In the genomic region with DNA sequence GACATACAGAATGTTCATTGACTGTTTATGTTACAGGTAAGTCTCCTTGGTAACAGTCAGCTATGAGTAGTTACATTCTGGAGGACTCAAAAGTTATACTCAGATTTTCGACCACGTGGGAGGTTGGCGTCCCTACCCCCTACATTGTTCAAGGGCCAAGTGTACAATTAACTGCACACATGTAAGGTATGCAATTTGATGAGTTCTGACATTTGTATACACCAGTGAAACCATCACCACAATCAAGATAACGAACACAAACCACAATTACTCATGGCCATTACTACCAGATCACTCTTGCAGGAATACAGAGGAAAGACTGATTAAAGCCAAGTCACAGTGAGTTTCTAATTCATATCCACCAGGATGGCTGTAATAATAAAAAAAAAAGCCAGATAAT, we compare ENCODE assay signal across 13 cellular contexts. TPM values are rescaled to one million over a fixed set of nuclear protein-coding genes. Genes with fewer than 3 reads are reported as not detected.
DNase-seq lines count a peak whose midpoint lies in the region; TF ChIP-seq lines count a peak whose summit lies in the region.
"Had no signal": no experiment of that assay in that cellular context is flagged by ENCODE, and none has a peak within 500 bp of the region (broad histone marks: within the 10 kb centered on the region; RNA-seq: fewer than 3 reads in every experiment).

No MANE protein-coding gene starts in this region.

- no peaks in the 10 kb centered on the region for H3K27me3 ChIP-seq in right atrium auricular region
- H3K27me3 ChIP-seq: upper lobe of right lung had no signal

- H3K9me3 ChIP-seq in right atrium auricular region = no peaks in the 10 kb centered on the region
- H3K9me3 ChIP-seq: psoas muscle, upper lobe of right lung had no signal

- no peak for TF ChIP-seq CTCF in right atrium auricular region (IDR thresholded peaks at IDR 0.05)

- H3K4me3 ChIP-seq in right atrium auricular region = no peak overlapping the region
- H3K4me3 ChIP-seq: psoas muscle, upper lobe of right lung had no signal

- peak; percentile 14 to 34 for DNase-seq in activated CD4-positive, alpha-beta T cell treated with anti-CD3 and anti-CD28 coated beads, Interleukin-2, amount 50 U/mL, for 48 hours
- no peak for DNase-seq in activated CD4-positive, alpha-beta T cell treated with anti-CD3 and anti-CD28 coated beads, Interleukin-2, amount 50 U/mL, for 4 hours
- DNase-seq in HT1080 (ENCODE audit: low read depth) = peak; percentile 56
- DNase-seq in amniotic epithelial cell (ENCODE audit: low read depth) = peak; percentile 92
- DNase-seq in non-pigmented ciliary epithelial cell (ENCODE audit: low read depth) = peak; percentile 58
- DNase-seq in pons (ENCODE audit: low spot score) = no peak
- no peak for DNase-seq in right atrium auricular region (ENCODE audit: low spot score)
- DNase-seq in NCI-H146 treated with DMSO at 0.1 percent for 48 hours (lab: John Stamatoyannopoulos, UW; ENCODE audit: unreplicated experiment) = no peak
- DNase-seq: aorta, GDM1, NCI-H2107, psoas muscle, upper lobe of right lung had no signal

- no peaks in the 10 kb centered on the region for H3K36me3 ChIP-seq in right atrium auricular region
- H3K36me3 ChIP-seq: upper lobe of right lung had no signal

- no peak overlapping the region for H3K27ac ChIP-seq in right atrium auricular region
- H3K27ac ChIP-seq: psoas muscle, upper lobe of right lung had no signal

- H3K4me1 ChIP-seq in right atrium auricular region = peaks cover 0 to 4% of the 10 kb centered on the region in 2 donors
- H3K4me1 ChIP-seq: psoas muscle, upper lobe of right lung had no signal

RNA-seq across cellular contexts. Expression of gene LDLRAD4, which starts 39.6 kb away (rescaled TPM):
- total RNA-seq in HT1080 (2014; rRNA removed; shearing (Covaris generic)) = not detected in 2 replicates
- polyA plus RNA-seq in HT1080 (2015; cell fraction: cytosol; rRNA removed) = 0.01 TPM in 1 of 2 replicates, not detected in the other
- polyA plus RNA-seq in HT1080 (2015; cell fraction: nucleus; rRNA removed) = not detected in 2 replicates
- total RNA-seq in right atrium auricular region = 10 to 100 TPM; 33.1 to 41.2 TPM

Comparison
In these comparisons a context has a peak if more than half of its experiments do, and no peak if none do; other contexts are left out.
1. DNase-seq: peak in activated CD4-positive, alpha-beta T cell treated with anti-CD3 and anti-CD28 coated beads, Interleukin-2, amount 50 U/mL, for 48 hours (2 of 2), HT1080 (single experiment), amniotic epithelial cell (single experiment) and non-pigmented ciliary epithelial cell (single experiment); none in activated CD4-positive, alpha-beta T cell treated with anti-CD3 and anti-CD28 coated beads, Interleukin-2, amount 50 U/mL, for 4 hours (0 of 2), pons (single experiment), right atrium auricular region (single experiment) and NCI-H146 treated with DMSO at 0.1 percent for 48 hours (single experiment).
2. RNA of gene LDLRAD4, which starts 39.6 kb away (total RNA-seq): 33.1 to 41.2 TPM in right atrium auricular region; not detected in HT1080; every median in the first group is over 10 times any median in the second.